ENCODE assay signal across 22 cellular contexts in the genomic region with DNA sequence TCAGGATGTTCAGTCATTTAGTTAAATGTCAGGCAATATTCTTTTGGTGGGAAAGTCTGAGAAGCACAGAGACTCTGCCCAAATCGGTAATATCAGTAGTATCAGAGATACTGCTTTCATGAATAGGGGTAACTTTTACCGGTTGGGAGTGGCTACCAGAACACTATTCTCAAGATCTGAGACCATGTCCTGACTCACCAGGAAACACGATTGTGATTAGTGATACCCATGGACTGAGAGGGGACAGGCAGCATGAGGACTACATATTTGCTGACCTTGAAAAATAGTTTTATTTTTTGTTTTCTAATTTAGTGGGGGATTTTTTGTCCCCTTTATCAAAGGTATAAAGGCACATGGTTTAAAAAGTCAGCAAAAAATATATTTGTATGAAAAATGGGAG.
DNase-seq lines count a peak whose midpoint lies in the region; ATAC-seq, FAIRE-seq and TF ChIP-seq lines count a peak whose summit lies in the region.
"Had no signal": no experiment of that assay in that cellular context is flagged by ENCODE, and none has a peak within 500 bp of the region (broad histone marks: within the 10 kb centered on the region; RNA-seq: fewer than 3 reads in every experiment).

No MANE protein-coding gene starts in this region.

- no peaks in the 10 kb centered on the region for H3K27me3 ChIP-seq in small intestine (ENCODE audit: control insufficient read depth in 2 of 2, insufficient read depth in 2 of 2, low read length in 2 of 2)
- H3K27me3 ChIP-seq: BLaER1 treated with 17β-estradiol and CSF1 and Interleukin-3, amounts not matched to agents 10 nM and 100 nM had no signal

- FAIRE-seq in small intestine (lab: Jason Lieb, UNC): no peak
- FAIRE-seq: A204.1, GM12892 had no signal

- H3K27me3 Mint-ChIP-seq in activated CD8-positive, alpha-beta T cell treated with anti-CD3 and anti-CD28 coated beads for 36 hours: no peaks in the 10 kb centered on the region
- H3K27me3 Mint-ChIP-seq in activated CD8-positive, alpha-beta T cell treated with anti-CD3 and anti-CD28 coated beads, Interleukin-2, amount 10 ng/mL, durations not matched to agents 7 days and 5 days (ENCODE audit: low read depth): no peaks in the 10 kb centered on the region
- H3K27me3 Mint-ChIP-seq in stimulated activated memory B cell treated with anti-CD40 and anti-IgM and Interleukin-4, amounts not matched to agents 10 μg/mL and 1 μg/mL and 100 μg/mL, for 72 hours: no peaks in the 10 kb centered on the region
- H3K27me3 Mint-ChIP-seq: IgD-negative memory B cell had no signal

- H3K36me3 Mint-ChIP-seq in activated CD8-positive, alpha-beta T cell treated with anti-CD3 and anti-CD28 coated beads for 36 hours (ENCODE audit: low read depth): peaks cover 5% of the 10 kb centered on the region
- peaks cover 15% of the 10 kb centered on the region for H3K36me3 Mint-ChIP-seq in activated CD8-positive, alpha-beta T cell treated with anti-CD3 and anti-CD28 coated beads, Interleukin-2, amount 10 ng/mL, durations not matched to agents 7 days and 5 days (ENCODE audit: low read depth)
- peaks cover 17% of the 10 kb centered on the region for H3K36me3 Mint-ChIP-seq in stimulated activated memory B cell treated with anti-CD40 and anti-IgM and Interleukin-4, amounts not matched to agents 10 μg/mL and 1 μg/mL and 100 μg/mL, for 72 hours

- no peak for DNase-seq in activated CD8-positive, alpha-beta T cell treated with anti-CD3 and anti-CD28 coated beads for 36 hours
- no peak for DNase-seq in activated CD8-positive, alpha-beta T cell treated with anti-CD3 and anti-CD28 coated beads, Interleukin-2, amount 10 ng/mL, durations not matched to agents 7 days and 5 days
- no peak for DNase-seq in COR-L47 (lab: John Stamatoyannopoulos, UW)
- no peak for DNase-seq in small intestine
- DNase-seq: DMS 273 treated with DMSO at 0.1 percent for 48 hours, GDM1, NCI-H1105 treated with DMSO at 0.1 percent for 48 hours, NCI-H1694 treated with DMSO at 0.1 percent for 48 hours, NCI-H2107, NCI-H226, NCI-H526 treated with DMSO at 0.1 percent for 48 hours, PC-3 had no signal

- H3K27ac ChIP-seq in angular gyrus (ENCODE audit: low read depth, low read length) (peak overlapping the region; percentile 5), small intestine (ENCODE audit: low read depth in 1 of 2, low read length in 1 of 2) (no peak overlapping the region)
- H3K27ac ChIP-seq: BLaER1 treated with 17β-estradiol and CSF1 and Interleukin-3, amounts not matched to agents 10 nM and 100 nM; RWPE1 had no signal

- peaks cover 2 to 14% of the 10 kb centered on the region in 2 donors for H3K36me3 ChIP-seq in small intestine (ENCODE audit: control insufficient read depth in 2 of 2, insufficient read depth in 2 of 2, low read length in 2 of 2)

- no peak overlapping the region for H3K4me3 Mint-ChIP-seq in activated CD8-positive, alpha-beta T cell treated with anti-CD3 and anti-CD28 coated beads for 36 hours
- no peak overlapping the region for H3K4me3 Mint-ChIP-seq in activated CD8-positive, alpha-beta T cell treated with anti-CD3 and anti-CD28 coated beads, Interleukin-2, amount 10 ng/mL, durations not matched to agents 7 days and 5 days
- no peak overlapping the region for H3K4me3 Mint-ChIP-seq in stimulated activated memory B cell treated with anti-CD40 and anti-IgM and Interleukin-4, amounts not matched to agents 10 μg/mL and 1 μg/mL and 100 μg/mL, for 72 hours
- H3K4me3 Mint-ChIP-seq: IgD-negative memory B cell had no signal

- no peak overlapping the region for H3K4me3 ChIP-seq in small intestine (ENCODE audit: low read depth in 1 of 2, low read length in 2 of 2)
- H3K4me3 ChIP-seq: BLaER1 treated with 17β-estradiol and CSF1 and Interleukin-3, amounts not matched to agents 10 nM and 100 nM; HAP-1 had no signal

- no peaks in the 10 kb centered on the region for H3K9me3 ChIP-seq in small intestine (ENCODE audit: control insufficient read depth, low read depth)
- H3K9me3 ChIP-seq: BLaER1 treated with 17β-estradiol and CSF1 and Interleukin-3, amounts not matched to agents 10 nM and 100 nM had no signal

- H3K9me3 Mint-ChIP-seq in activated CD8-positive, alpha-beta T cell treated with anti-CD3 and anti-CD28 coated beads for 36 hours: no peaks in the 10 kb centered on the region
- no peaks in the 10 kb centered on the region for H3K9me3 Mint-ChIP-seq in activated CD8-positive, alpha-beta T cell treated with anti-CD3 and anti-CD28 coated beads, Interleukin-2, amount 10 ng/mL, durations not matched to agents 7 days and 5 days (ENCODE audit: insufficient read depth)
- H3K9me3 Mint-ChIP-seq in stimulated activated memory B cell treated with anti-CD40 and anti-IgM and Interleukin-4, amounts not matched to agents 10 μg/mL and 1 μg/mL and 100 μg/mL, for 72 hours: no peaks in the 10 kb centered on the region
- H3K9me3 Mint-ChIP-seq: IgD-negative memory B cell had no signal

- no peak for TF ChIP-seq CTCF in activated CD8-positive, alpha-beta T cell treated with anti-CD3 and anti-CD28 coated beads for 36 hours (IDR thresholded peaks at IDR 0.05)

- WGBS in small intestine, 3 donors: 67 to 76% (median 70%) methylated on average over 3 of the region's 3 CpGs

- POLR2A ChIA-PET in activated CD8-positive, alpha-beta T cell treated with anti-CD3 and anti-CD28 coated beads for 36 hours (lab: Charles Lee): no interaction called here
- POLR2A ChIA-PET in activated CD8-positive, alpha-beta T cell treated with anti-CD3 and anti-CD28 coated beads, Interleukin-2, amount 10 ng/mL, durations not matched to agents 7 days and 5 days (lab: Charles Lee): no interaction called here

- no peaks in the 10 kb centered on the region for H3K4me1 ChIP-seq in small intestine (ENCODE audit: control insufficient read depth in 2 of 2, insufficient read depth in 1 of 2, low read depth in 1 of 2, low read length in 1 of 2)
- H3K4me1 ChIP-seq: BLaER1 treated with 17β-estradiol and CSF1 and Interleukin-3, amounts not matched to agents 10 nM and 100 nM had no signal

- H3K27ac Mint-ChIP-seq in activated CD8-positive, alpha-beta T cell treated with anti-CD3 and anti-CD28 coated beads for 36 hours: no peak overlapping the region
- no peak overlapping the region for H3K27ac Mint-ChIP-seq in activated CD8-positive, alpha-beta T cell treated with anti-CD3 and anti-CD28 coated beads, Interleukin-2, amount 10 ng/mL, durations not matched to agents 7 days and 5 days
- H3K27ac Mint-ChIP-seq in stimulated activated memory B cell treated with anti-CD40 and anti-IgM and Interleukin-4, amounts not matched to agents 10 μg/mL and 1 μg/mL and 100 μg/mL, for 72 hours: peak overlapping the region; percentile 48
- H3K27ac Mint-ChIP-seq: IgD-negative memory B cell had no signal

- CTCF ChIA-PET in activated CD8-positive, alpha-beta T cell treated with anti-CD3 and anti-CD28 coated beads for 36 hours (lab: Charles Lee): no interaction called here
- CTCF ChIA-PET in activated CD8-positive, alpha-beta T cell treated with anti-CD3 and anti-CD28 coated beads, Interleukin-2, amount 10 ng/mL, durations not matched to agents 7 days and 5 days (lab: Charles Lee): interaction anchor here (1.8 to 2.8 kb wide), 2 partner anchors 10 to 53 kb away, joined by 5 to 11 read pairs; no protein-coding TSS in a partner anchor

- peak; percentile 37 for ATAC-seq in activated CD8-positive, alpha-beta T cell treated with anti-CD3 and anti-CD28 coated beads for 36 hours
- ATAC-seq in activated CD8-positive, alpha-beta T cell treated with anti-CD3 and anti-CD28 coated beads, Interleukin-2, amount 10 ng/mL, durations not matched to agents 7 days and 5 days: no peak
- ATAC-seq in GM18861 (IDR thresholded peaks at IDR 0.05; ENCODE audit: unreplicated experiment) (peak; percentile 38), GM18870 (IDR thresholded peaks at IDR 0.05; ENCODE audit: unreplicated experiment) (no peak)
- no peak for ATAC-seq in stimulated activated memory B cell treated with anti-CD40 and anti-IgM and Interleukin-4, amounts not matched to agents 10 μg/mL and 1 μg/mL and 100 μg/mL, for 72 hours
- ATAC-seq: PC-3 had no signal

- peaks cover 6% of the 10 kb centered on the region for H3K4me1 Mint-ChIP-seq in activated CD8-positive, alpha-beta T cell treated with anti-CD3 and anti-CD28 coated beads for 36 hours (ENCODE audit: low read depth)
- H3K4me1 Mint-ChIP-seq in activated CD8-positive, alpha-beta T cell treated with anti-CD3 and anti-CD28 coated beads, Interleukin-2, amount 10 ng/mL, durations not matched to agents 7 days and 5 days (ENCODE audit: low read depth): no peaks in the 10 kb centered on the region
- H3K4me1 Mint-ChIP-seq in stimulated activated memory B cell treated with anti-CD40 and anti-IgM and Interleukin-4, amounts not matched to agents 10 μg/mL and 1 μg/mL and 100 μg/mL, for 72 hours: peaks cover 4% of the 10 kb centered on the region

- intact Hi-C loops in activated CD8-positive, alpha-beta T cell treated with anti-CD3 and anti-CD28 coated beads for 36 hours (cut with micrococcal nuclease): no loop called here

Comparison
In these comparisons a context has a peak if more than half of its experiments do, and no peak if none do; other contexts are left out.
1. ATAC-seq: peak in activated CD8-positive, alpha-beta T cell treated with anti-CD3 and anti-CD28 coated beads for 36 hours (single experiment) and GM18861 (single experiment); none in activated CD8-positive, alpha-beta T cell treated with anti-CD3 and anti-CD28 coated beads, Interleukin-2, amount 10 ng/mL, durations not matched to agents 7 days and 5 days (single experiment), stimulated activated memory B cell treated with anti-CD40 and anti-IgM and Interleukin-4, amounts not matched to agents 10 μg/mL and 1 μg/mL and 100 μg/mL, for 72 hours (single experiment) and GM18870 (single experiment).